12 cellular contexts compared by ENCODE assay signal in genomic region chr5:89301572-89302025, GRCh38.
DNase-seq lines count a peak whose midpoint lies in the region; ATAC-seq and TF ChIP-seq lines count a peak whose summit lies in the region.
"Had no signal": no experiment of that assay in that cellular context is flagged by ENCODE, and none has a peak within 500 bp of the region (broad histone marks: within the 10 kb centered on the region; RNA-seq: fewer than 3 reads in every experiment).

No MANE protein-coding gene starts in this region.

- TF ChIP-seq CTCF in transverse colon (IDR thresholded peaks at IDR 0.05) = no peak

- no peak overlapping the region for H3K4me3 ChIP-seq in transverse colon

- no peaks in the 10 kb centered on the region for H3K36me3 ChIP-seq in transverse colon

- no peak for TF ChIP-seq EP300 in transverse colon (IDR thresholded peaks at IDR 0.05; ENCODE audit: low read depth)

- no peaks in the 10 kb centered on the region for H3K9me3 ChIP-seq in transverse colon

- H3K4me1 ChIP-seq in transverse colon = no peaks in the 10 kb centered on the region

- TF ChIP-seq POLR2A in transverse colon (IDR thresholded peaks at IDR 0.05) = no peak

- intact Hi-C loops in transverse colon (cut with DNase I; ENCODE audit: low total_unique reads) = no loop called here

- H3K27me3 ChIP-seq in transverse colon = no peaks in the 10 kb centered on the region

- 84 to 100% methylated on average over 3 of the region's 3 CpGs for WGBS in transverse colon (ENCODE audit: low coverage in 1 of 2), 2 donors

- ATAC-seq in GM19043 (IDR thresholded peaks at IDR 0.05; ENCODE audit: low read depth, unreplicated experiment) = peak; percentile 85
- ATAC-seq in HG02623 (IDR thresholded peaks at IDR 0.05; ENCODE audit: unreplicated experiment) = peak; percentile 52
- ATAC-seq in HG03432 (IDR thresholded peaks at IDR 0.05; ENCODE audit: unreplicated experiment) = peak; percentile 80
- ATAC-seq: T-cell had no signal

- peak; percentile 9 for DNase-seq in transverse colon
- no peak for DNase-seq in NCI-H82 treated with DMSO at 0.1 percent for 48 hours (lab: John Stamatoyannopoulos, UW; ENCODE audit: unreplicated experiment)
- DNase-seq in activated CD4-positive, alpha-beta T cell treated with anti-CD3 and anti-CD28 coated beads for 4 hours = no peak
- no peak for DNase-seq in DMS153 (lab: John Stamatoyannopoulos, UW)
- DNase-seq: kidney; NCI-H524; occipital lobe; stimulated activated CD4-positive, alpha-beta T cell treated with anti-CD3 and anti-CD28 coated beads, Interleukin-1b, Interleukin-23, amount 100 ng/mL, for 48 hours; T-cell had no signal

- in situ Hi-C loops in transverse colon (cut with MboI; ENCODE audit: low pct_ligation_motif_present in 1 of 4, low pct_unique_long_range_greater_than_20kb in 1 of 4, low sequenced_read_pairs in 3 of 4) = no loop called here

- peak overlapping the region in 3 of 4 donors; percentile 1 to 52 (median 14) for H3K27ac ChIP-seq in transverse colon
